ENCODE assay signal across 5 cellular contexts in the genomic region with DNA sequence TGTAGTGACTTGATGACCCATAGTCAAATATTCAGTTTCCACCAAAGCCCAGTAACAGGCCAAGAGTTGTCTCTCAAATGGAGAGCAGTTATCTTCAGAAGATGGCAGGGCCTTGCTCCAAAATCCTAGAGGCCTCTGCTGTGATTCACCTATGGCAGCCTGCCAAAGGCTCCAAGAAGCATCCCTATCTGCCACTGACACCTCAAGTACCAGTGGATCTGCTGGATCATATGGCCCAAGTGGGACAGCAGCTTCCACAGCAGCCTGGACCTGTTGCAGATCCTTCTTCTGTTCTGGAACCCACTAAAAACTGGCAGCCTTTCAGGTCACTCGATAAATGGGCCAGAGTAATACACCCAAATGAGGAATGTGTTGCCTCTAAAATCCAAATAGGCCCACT. TPM values are rescaled to one million over a fixed set of nuclear protein-coding genes. Genes with fewer than 3 reads are reported as not detected.
"Had no signal": no experiment of that assay in that cellular context is flagged by ENCODE, and none has a peak within 500 bp of the region (broad histone marks: within the 10 kb centered on the region; RNA-seq: fewer than 3 reads in every experiment).

No MANE protein-coding gene starts in this region.

RNA-seq across cellular contexts. Expression of gene ABCA4, which starts 43.2 kb away (rescaled TPM):
- total RNA-seq: activated CD8-positive, alpha-beta memory T cell treated with anti-CD3 and anti-CD28 coated beads for 36 hours; activated CD8-positive, alpha-beta T cell treated with anti-CD3 and anti-CD28 coated beads for 36 hours; activated naive CD8-positive, alpha-beta T cell treated with anti-CD3 and anti-CD28 coated beads for 36 hours; activated T-helper 17 cell treated with anti-CD3 and anti-CD28 coated beads, Interleukin-2, amount 50 U/mL, for 72 hours; T-helper 2 cell treated with Interferon-gamma antibody and Interleukin-4, amounts not matched to agents 100 ng/mL and 5 ng/mL, for 36 hours had no signal
